Comparison of ENCODE assay signal across 30 cellular contexts in the genomic region with DNA sequence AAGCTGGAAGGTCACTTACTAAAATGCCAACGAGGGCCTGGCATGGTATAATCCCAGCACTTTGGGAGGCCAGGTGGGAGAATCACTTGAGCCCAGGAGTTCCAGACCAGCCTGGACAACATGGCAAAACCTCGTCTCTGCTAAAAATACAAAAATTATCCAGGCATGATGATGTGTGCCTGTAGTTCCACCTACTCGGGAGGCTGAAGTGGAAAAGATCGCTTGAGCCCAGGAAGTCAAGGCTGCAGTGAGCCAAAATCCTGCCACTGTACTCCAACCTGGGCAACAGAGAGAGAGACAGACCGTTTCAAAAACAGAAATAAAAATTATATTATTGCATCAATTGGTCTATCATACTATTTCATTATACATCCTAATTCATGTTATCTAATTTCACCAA. TPM values are rescaled to one million over a fixed set of nuclear protein-coding genes. Genes with fewer than 3 reads are reported as not detected.
DNase-seq lines count a peak whose midpoint lies in the region; ATAC-seq, FAIRE-seq and TF ChIP-seq lines count a peak whose summit lies in the region.
"Had no signal": no experiment of that assay in that cellular context is flagged by ENCODE, and none has a peak within 500 bp of the region (broad histone marks: within the 10 kb centered on the region; RNA-seq: fewer than 3 reads in every experiment).

No MANE protein-coding gene starts in this region.

- no peak for TF ChIP-seq POLR2A in GM12892 (IDR thresholded peaks at IDR 0.05; ENCODE audit: low read depth, low read length)
- TF ChIP-seq POLR2A in thyroid gland (IDR thresholded peaks at IDR 0.05) = no peak

- in situ Hi-C loops in KBM-7 (cut with MboI; ENCODE audit: low pct_unique_long_range_greater_than_20kb, low sequenced_read_pairs) = no loop called here

- DNase-seq in GM12892 (ENCODE audit: insufficient read length) (no peak), thyroid gland (peak; percentile 67), KBM-7 (no peak), left ventricle myocardium superior (no peak)
- DNase-seq: 8988T; ACHN; AML-193; BE2C; C1 segment of cervical spinal cord; Caco-2; Calu3; CD4-positive, alpha-beta memory T cell; CD4-positive, alpha-beta T cell; CD4-positive, CD25-positive, alpha-beta regulatory T cell; CD8-positive, alpha-beta memory T cell; CD8-positive, alpha-beta T cell; COR-L47; DMS 273 treated with DMSO at 0.1 percent for 48 hours; DMS153; DMS53; DMS79; DMS79 treated with DMSO at 0.1 percent for 48 hours; DND-41; EL had no signal

- peaks cover 8 to 9% of the 10 kb centered on the region in 2 donors for H3K36me3 ChIP-seq in thyroid gland

- peak; percentile 48 for FAIRE-seq in GM12892 (lab: Jason Lieb, UNC)
- FAIRE-seq: A549, D721Med had no signal

- no peaks in the 10 kb centered on the region for H3K27me3 ChIP-seq in thyroid gland
- H3K27me3 ChIP-seq: BE2C; BLaER1; BLaER1 treated with 17β-estradiol and CSF1 and Interleukin-3, amounts not matched to agents 10 nM and 100 nM had no signal

- no peak overlapping the region for H3K4me3 ChIP-seq in thyroid gland (replicated peaks in 1 of 3)
- H3K4me3 ChIP-seq: A549; BLaER1; BLaER1 treated with 17β-estradiol and CSF1 and Interleukin-3, amounts not matched to agents 10 nM and 100 nM had no signal

- TF ChIP-seq CTCF in thyroid gland (IDR thresholded peaks at IDR 0.05) = no peak

- WGBS in thyroid gland, 2 donors = 39 to 46% methylated on average over 5 of the region's 5 CpGs

- peak overlapping the region in 2 of 3 donors; percentile 33 to 60 for H3K27ac ChIP-seq in thyroid gland
- H3K27ac ChIP-seq: 22Rv1; A549; BLaER1; BLaER1 treated with 17β-estradiol and CSF1 and Interleukin-3, amounts not matched to agents 10 nM and 100 nM; C4-2B had no signal

- intact Hi-C loops in thyroid gland (cut with DNase I) (no loop called here), left ventricle myocardium superior (cut with micrococcal nuclease) (no loop called here)

- H3K9me3 ChIP-seq in thyroid gland = no peaks in the 10 kb centered on the region
- H3K9me3 ChIP-seq: A549; BE2C; BLaER1; BLaER1 treated with 17β-estradiol and CSF1 and Interleukin-3, amounts not matched to agents 10 nM and 100 nM; Caco-2 had no signal

- no peak for ATAC-seq in left ventricle myocardium superior
- ATAC-seq: A549; CD8-positive, alpha-beta T cell had no signal

- H3K4me1 ChIP-seq in thyroid gland = peaks cover 3 to 5% of the 10 kb centered on the region in 2 donors
- H3K4me1 ChIP-seq: A549, BE2C, Caco-2 had no signal

RNA-seq across cellular contexts. Expression of gene FAM53B, which starts 18.1 kb away (rescaled TPM):
- 6.0 TPM for polyA plus RNA-seq in GM12892 (2012; ENCODE audit: missing spikeins)
- 10 to 100 TPM; 37.6 to 96.3 (median 80.4) TPM for total RNA-seq in thyroid gland
- 45.3 TPM for total RNA-seq in left ventricle myocardium superior

RNA-seq across cellular contexts. Expression of gene EEF1AKMT2, which starts 29.4 kb away (rescaled TPM):
- polyA plus RNA-seq in GM12892 (2012; ENCODE audit: missing spikeins) = 25.0 TPM
- total RNA-seq in thyroid gland = 10 to 100 TPM; 23.8 to 33.6 (median 26.6) TPM
- 13.7 TPM for total RNA-seq in left ventricle myocardium superior

RNA-seq across cellular contexts. Expression of gene ABRAXAS2, which starts 39.3 kb away (rescaled TPM):
- polyA plus RNA-seq in GM12892 (2012; ENCODE audit: missing spikeins) = 12.8 TPM
- total RNA-seq in thyroid gland (10 to 100 TPM; 16.3 to 19.9 (median 18.6) TPM), left ventricle myocardium superior (13.8 TPM)

Comparison
In these comparisons a context has a peak if more than half of its experiments do, and no peak if none do; other contexts are left out.
1. DNase-seq: peak in thyroid gland (2 of 2); none in GM12892 (single experiment), KBM-7 (single experiment) and left ventricle myocardium superior (single experiment).